Comparison of ENCODE assay signal across 7 cellular contexts in genomic region chr4:158769175-158769831, GRCh38. TPM values are rescaled to one million over a fixed set of nuclear protein-coding genes. Genes with fewer than 3 reads are reported as not detected.
A peak's percentile ranks its signal among the peaks of the same experiment; 100 is the strongest.
DNase-seq lines count a peak whose midpoint lies in the region; ATAC-seq lines count a peak whose summit lies in the region.

No MANE protein-coding gene starts in this region.

- peak overlapping the region; percentile 81 for H3K4me2 ChIP-seq in trophoblast cell (ENCODE audit: low read length)

- CTCF ChIA-PET in activated naive CD4-positive, alpha-beta T cell treated with anti-CD3 and anti-CD28 coated beads, Interleukin-2, amount 10 ng/mL, durations not matched to agents 7 days and 5 days (lab: Charles Lee), result interaction anchor here (0.7 to 1.4 kb wide), 4 partner anchors 14 to 82 kb away, joined by 3 to 5 read pairs (median 4); no protein-coding TSS in a partner anchor

- peaks cover 8% of the 10 kb centered on the region for H3K79me2 ChIP-seq in trophoblast cell (ENCODE audit: control insufficient read depth, insufficient read depth, low read length, poor library complexity)

- H3K27ac Mint-ChIP-seq in activated naive CD4-positive, alpha-beta T cell treated with anti-CD3 and anti-CD28 coated beads, Interleukin-2, amount 10 ng/mL, durations not matched to agents 7 days and 5 days, result peak overlapping the region; percentile 94

- DNase-seq in RPMI8226 (peak; percentile 35), Right ventricle myocardium superior (peak; percentile 72), trophoblast cell (peak; percentile 38 to 75), aorta (peak; percentile 66 to 83)
- DNase-seq in activated naive CD4-positive, alpha-beta T cell treated with anti-CD3 and anti-CD28 coated beads, Interleukin-2, amount 10 ng/mL, durations not matched to agents 7 days and 5 days, result peak; percentile 66

- H3K27me3 ChIP-seq in trophoblast cell (ENCODE audit: insufficient read depth, low read length) (peaks cover 4% of the 10 kb centered on the region), aorta (ENCODE audit: control insufficient read depth in 1 of 2, insufficient read depth in 2 of 2, low read length in 1 of 2) (no peaks in the 10 kb centered on the region)

- peak overlapping the region; percentile 28 for H3K9ac ChIP-seq in trophoblast cell (ENCODE audit: low read length)

- peak overlapping the region; percentile 76 for H2BK12ac ChIP-seq in trophoblast cell (ENCODE audit: low read length)

- peak overlapping the region; percentile 87 for H4K8ac ChIP-seq in trophoblast cell (ENCODE audit: low read depth, low read length)

- peak overlapping the region; percentile 91 for H2BK120ac ChIP-seq in trophoblast cell (ENCODE audit: insufficient read depth, low read length, poor library complexity)

- H3K27ac ChIP-seq in trophoblast cell (ENCODE audit: low read depth, low read length) (no peak overlapping the region), aorta (ENCODE audit: low read depth in 1 of 2, low read length in 2 of 2) (peak overlapping the region; percentile 32 to 91)

- H4K91ac ChIP-seq in trophoblast cell (ENCODE audit: low read depth, low read length), result peak overlapping the region; percentile 89

- peak overlapping the region; percentile 93 for H4K12ac ChIP-seq in trophoblast cell (ENCODE audit: low read depth, low read length)

- H3K27me3 Mint-ChIP-seq in activated naive CD4-positive, alpha-beta T cell treated with anti-CD3 and anti-CD28 coated beads, Interleukin-2, amount 10 ng/mL, durations not matched to agents 7 days and 5 days, result no peaks in the 10 kb centered on the region

- peak overlapping the region; percentile 99 for H2AFZ ChIP-seq in trophoblast cell (ENCODE audit: insufficient read depth, low read length, poor library complexity)

- H3K14ac ChIP-seq in trophoblast cell (ENCODE audit: low read length), result peak overlapping the region; percentile 95

- no peaks in the 10 kb centered on the region for H3K9me3 Mint-ChIP-seq in activated naive CD4-positive, alpha-beta T cell treated with anti-CD3 and anti-CD28 coated beads, Interleukin-2, amount 10 ng/mL, durations not matched to agents 7 days and 5 days

- H3K79me1 ChIP-seq in trophoblast cell (ENCODE audit: low read length), result peaks cover 8% of the 10 kb centered on the region

- peak overlapping the region; percentile 24 for H2AK5ac ChIP-seq in trophoblast cell (ENCODE audit: low read length)

- H3K9me3 ChIP-seq in trophoblast cell (ENCODE audit: insufficient read depth, low read depth, low read length) (no peaks in the 10 kb centered on the region), aorta (ENCODE audit: control insufficient read depth, low read length) (no peaks in the 10 kb centered on the region)

- H3K18ac ChIP-seq in trophoblast cell (ENCODE audit: low read length), result peak overlapping the region; percentile 99

- H3K23ac ChIP-seq in trophoblast cell (ENCODE audit: low read length), result no peak overlapping the region

- intact Hi-C loops in Right ventricle myocardium superior (cut with DNase I), result loop anchor here (5.0 kb wide), 2 partner anchors 42 to 73 kb away; no protein-coding TSS in a partner anchor
- intact Hi-C loops in aorta (cut with DNase I), result loop anchor here (5.0 kb wide), 2 partner anchors 53 to 83 kb away; no protein-coding TSS in a partner anchor

- H3K4me3 Mint-ChIP-seq in activated naive CD4-positive, alpha-beta T cell treated with anti-CD3 and anti-CD28 coated beads, Interleukin-2, amount 10 ng/mL, durations not matched to agents 7 days and 5 days, result peak overlapping the region; percentile 98

- H3K36me3 ChIP-seq in trophoblast cell (ENCODE audit: control insufficient read depth in 1 of 2, insufficient read depth in 2 of 2, low read length in 2 of 2), result no peaks in the 10 kb centered on the region
- H3K36me3 ChIP-seq in aorta (ENCODE audit: control insufficient read depth in 1 of 2, insufficient read depth in 2 of 2, low read length in 1 of 2), result no peaks in the 10 kb centered on the region

- peaks cover 2% of the 10 kb centered on the region in 2 experiments for H3K4me1 ChIP-seq in trophoblast cell (ENCODE audit: control insufficient read depth in 1 of 2, insufficient read depth in 2 of 2, low read length in 2 of 2)
- H3K4me1 ChIP-seq in aorta (ENCODE audit: control insufficient read depth in 1 of 2, insufficient read depth in 2 of 2, low read length in 2 of 2), result peaks cover 2 to 9% of the 10 kb centered on the region in 2 donors

- H3K4me3 ChIP-seq in trophoblast cell (ENCODE audit: low read depth, low read length) (peak overlapping the region; percentile 83), aorta (ENCODE audit: low read length in 2 of 2) (peak overlapping the region; percentile 85 to 89)

- H3K4me1 Mint-ChIP-seq in activated naive CD4-positive, alpha-beta T cell treated with anti-CD3 and anti-CD28 coated beads, Interleukin-2, amount 10 ng/mL, durations not matched to agents 7 days and 5 days, result peaks cover 34% of the 10 kb centered on the region

- H3K4ac ChIP-seq in trophoblast cell (ENCODE audit: low read depth, low read length), result peak overlapping the region; percentile 80

- peak; percentile 36 for ATAC-seq in GM18873 (IDR thresholded peaks at IDR 0.05; ENCODE audit: low FRiP score, unreplicated experiment)
- peak; percentile 22 for ATAC-seq in HG03039 (IDR thresholded peaks at IDR 0.05; ENCODE audit: unreplicated experiment)
- ATAC-seq in Right ventricle myocardium superior (ENCODE audit: poor library complexity), result peak; percentile 23
- peak; percentile 62 for ATAC-seq in aorta (ENCODE audit: low FRiP score)

- peaks cover 3% of the 10 kb centered on the region for H3K36me3 Mint-ChIP-seq in activated naive CD4-positive, alpha-beta T cell treated with anti-CD3 and anti-CD28 coated beads, Interleukin-2, amount 10 ng/mL, durations not matched to agents 7 days and 5 days

- WGBS in trophoblast cell (ENCODE audit: extremely low coverage, insufficient coverage, insufficient read length), result no CpG with 5 or more reads among the region's 47 CpGs
- 0% methylated on average over 30 to 47 of the region's 47 CpGs for WGBS in aorta, 2 donors

- peak overlapping the region; percentile 91 for H2BK5ac ChIP-seq in trophoblast cell (ENCODE audit: low read depth, low read length, poor library complexity)

RNA-seq across cellular contexts. Expression of gene FNIP2, which starts 0.5 kb away (rescaled TPM):
- 46.2 TPM for total RNA-seq in Right ventricle myocardium superior
- polyA plus RNA-seq in trophoblast cell (2013), result 8.2 and 8.8 TPM in 2 replicates
- 10 to 100 TPM; 71.0 to 97.8 TPM for total RNA-seq in aorta
- 10 to 100 TPM; 17.3 TPM for polyA plus RNA-seq in aorta

RNA-seq across cellular contexts. Expression of gene PPID, which starts 46.1 kb away (rescaled TPM):
- total RNA-seq in Right ventricle myocardium superior (36.3 TPM), aorta (10 to 100 TPM; 14.2 to 19.7 TPM)
- polyA plus RNA-seq in trophoblast cell (2013), result 31.1 and 32.2 TPM in 2 replicates
- 10 to 100 TPM; 20.4 to 36.3 TPM for polyA plus RNA-seq in aorta
